24 cellular contexts compared by ENCODE assay signal in genomic region chr17:50470451-50470850, GRCh38. TPM values are rescaled to one million over a fixed set of nuclear protein-coding genes. Genes with fewer than 3 reads are reported as not detected.
A peak's percentile ranks its signal among the peaks of the same experiment; 100 is the strongest.
DNase-seq lines count a peak whose midpoint lies in the region; ATAC-seq and TF ChIP-seq lines count a peak whose summit lies in the region.
"Had no signal": no experiment of that assay in that cellular context is flagged by ENCODE, and none has a peak within 500 bp of the region (broad histone marks: within the 10 kb centered on the region; RNA-seq: fewer than 3 reads in every experiment).

No MANE protein-coding gene starts in this region.

- H3K4me3 ChIP-seq in IMR-90 (ENCODE audit: insufficient read depth, low read depth, low read length) (no peak overlapping the region), PC-3 (ENCODE audit: low read length) (no peak overlapping the region), lower lobe of right lung (no peak overlapping the region), sigmoid colon (no peak overlapping the region)
- H3K4me3 ChIP-seq: HAP-1, smooth muscle cell had no signal

- WGBS in IMR-90 (ENCODE audit: extremely low coverage in 2 of 2, insufficient read length in 1 of 2), 2 experiments, result 60% methylated on average over 2 of the region's 6 CpGs; no CpG with 5 or more reads in 1 of the 2 experiments
- 22 to 64% methylated on average over 6 of the region's 6 CpGs for WGBS in sigmoid colon, 2 donors

- no peak overlapping the region for H3K9ac ChIP-seq in IMR-90 (ENCODE audit: low read depth, low read length)
- no peak overlapping the region for H3K9ac ChIP-seq in PC-3 (ENCODE audit: low read length)
- H3K9ac ChIP-seq: KMS-11 had no signal

- no peaks in the 10 kb centered on the region for H3K79me1 ChIP-seq in IMR-90 (ENCODE audit: low read depth in 1 of 2, low read length in 2 of 2)

- no peak for TF ChIP-seq CTCF in IMR-90 (conservative IDR thresholded peaks at IDR 0.05; ENCODE audit: low read depth, low read length)
- no peak for TF ChIP-seq CTCF in PC-3 (conservative IDR thresholded peaks at IDR 0.05; ENCODE audit: low read depth, low read length)
- TF ChIP-seq CTCF in lower lobe of right lung (IDR thresholded peaks at IDR 0.05), result no peak
- no peak for TF ChIP-seq CTCF in sigmoid colon (IDR thresholded peaks at IDR 0.05)
- TF ChIP-seq CTCF in osteocyte (IDR thresholded peaks at IDR 0.05), result no peak

- no peak overlapping the region for H3K56ac ChIP-seq in IMR-90 (ENCODE audit: extremely low read depth, insufficient read depth, low read length)

- H4K20me1 ChIP-seq in IMR-90 (ENCODE audit: insufficient read depth, low read length) (no peaks in the 10 kb centered on the region; the same call in 1 of the 2 replicates), PC-3 (ENCODE audit: low read length) (no peaks in the 10 kb centered on the region)

- BruUV-seq in IMR-90 (replicated peaks; lab: Mats Ljungman, UMichigan) (no TSS peak), PC-3 (replicated peaks; lab: Mats Ljungman, UMichigan) (no TSS peak)

- no peaks in the 10 kb centered on the region for H3K9me3 Mint-ChIP-seq in osteocyte (ENCODE audit: unreplicated experiment)
- H3K9me3 Mint-ChIP-seq: CD8-positive, alpha-beta T cell had no signal

- H3K27me3 Mint-ChIP-seq in osteocyte (ENCODE audit: unreplicated experiment), result no peaks in the 10 kb centered on the region

- no peaks in the 10 kb centered on the region for H3K9me1 ChIP-seq in IMR-90 (ENCODE audit: insufficient read depth, low read length)

- peak overlapping the region; percentile 5 for H2AK9ac ChIP-seq in IMR-90 (replicated peaks; ENCODE audit: low read depth, low read length, poor library complexity)

- H2BK5ac ChIP-seq in IMR-90 (ENCODE audit: low read depth, low read length, poor library complexity, severe bottlenecking), result no peak overlapping the region

- H2BK20ac ChIP-seq in IMR-90 (ENCODE audit: low read depth, low read length), result no peak overlapping the region

- H3K4me1 Mint-ChIP-seq in osteocyte (ENCODE audit: unreplicated experiment), result no peaks in the 10 kb centered on the region

- H3K4me2 ChIP-seq in IMR-90 (ENCODE audit: low read depth, low read length), result no peak overlapping the region
- H3K4me2 ChIP-seq in PC-3 (ENCODE audit: low read length), result no peak overlapping the region
- H3K4me2 ChIP-seq: KMS-11, smooth muscle cell had no signal

- TF ChIP-seq EP300 in sigmoid colon (IDR thresholded peaks at IDR 0.05), result no peak

- no peak for DNase-seq in IMR-90
- DNase-seq in PC-3, result no peak
- peak; percentile 24 for DNase-seq in lower lobe of right lung
- DNase-seq in sigmoid colon, result peak; percentile 53
- no peak for DNase-seq in osteocyte (ENCODE audit: extremely low spot score, unreplicated experiment)
- DNase-seq in activated CD4-positive, alpha-beta T cell treated with anti-CD3 and anti-CD28 coated beads for 1 hour, result no peak
- no peak for DNase-seq in Right ventricle myocardium inferior (ENCODE audit: missing footprints)
- no peak for DNase-seq in NAMALWA (ENCODE audit: low spot score)
- DNase-seq: activated CD4-positive, alpha-beta T cell treated with anti-CD3 and anti-CD28 coated beads, Interleukin-2, amount 50 U/mL, for 1 hour; CD8-positive, alpha-beta T cell; DMS53; GF-D8; NCI-H1694 treated with DMSO at 0.1 percent for 48 hours; NCI-H345; stimulated activated naive CD4-positive, alpha-beta T cell treated with Interleukin-2 at 50 U/mL for 16 hours; T-helper 17 cell had no signal

- no peak overlapping the region for H3K27ac Mint-ChIP-seq in osteocyte (ENCODE audit: unreplicated experiment)
- H3K27ac Mint-ChIP-seq: CD8-positive, alpha-beta T cell; T-helper 17 cell had no signal

- no peaks in the 10 kb centered on the region for H3K9me2 ChIP-seq in PC-3 (replicated peaks; ENCODE audit: low read length)

- no peaks in the 10 kb centered on the region for H3K36me3 Mint-ChIP-seq in osteocyte (ENCODE audit: unreplicated experiment)

- H2AFZ ChIP-seq in IMR-90 (replicated peaks; ENCODE audit: low read length, poor library complexity) (no peak overlapping the region), PC-3 (ENCODE audit: low read length) (no peak overlapping the region)

- H2BK15ac ChIP-seq in IMR-90 (ENCODE audit: low read depth, low read length), result no peak overlapping the region

- H3K79me2 ChIP-seq in PC-3 (ENCODE audit: low read length), result no peaks in the 10 kb centered on the region

- no peak overlapping the region for H2BK120ac ChIP-seq in IMR-90 (ENCODE audit: low read depth, low read length)

- no peak overlapping the region for H4K91ac ChIP-seq in IMR-90 (ENCODE audit: insufficient read depth, low read depth, low read length)

- no peak overlapping the region for H3K14ac ChIP-seq in IMR-90 (replicated peaks; ENCODE audit: low read depth, low read length)

- no peak for TF ChIP-seq RAD21 in IMR-90 (IDR thresholded peaks at IDR 0.05; ENCODE audit: low read length)

- H3F3A ChIP-seq in PC-3 (ENCODE audit: low read length, unreplicated experiment), result no peaks in the 10 kb centered on the region

- dilution Hi-C loops in IMR-90 (cut with HindIII; ENCODE audit: low sequenced_read_pairs, unreplicated experiment), result no loop called here

- POLR2A ChIA-PET in IMR-90 (lab: Charles Lee; ENCODE audit: unreplicated experiment), result no interaction called here
- POLR2A ChIA-PET in PC-3 (lab: Charles Lee; ENCODE audit: unreplicated experiment), result no interaction called here

- H3K4me1 ChIP-seq in IMR-90 (ENCODE audit: control insufficient read depth, insufficient read depth, low read length) (peaks cover 2% of the 10 kb centered on the region), PC-3 (ENCODE audit: insufficient read depth, low read length) (peaks cover 10% of the 10 kb centered on the region; the same call in 1 of the 2 replicates), lower lobe of right lung (peaks cover 13% of the 10 kb centered on the region), sigmoid colon (peaks cover 0 to 18% (median 14%) of the 10 kb centered on the region in 4 donors)
- H3K4me1 ChIP-seq: HAP-1 had no signal

- CTCF ChIA-PET in IMR-90 (lab: Yijun Ruan, JAX) (no interaction called here), PC-3 (lab: Charles Lee) (no interaction called here)

- H3K27ac ChIP-seq in IMR-90 (ENCODE audit: insufficient read depth, low read length) (no peak overlapping the region), PC-3 (ENCODE audit: low read length) (no peak overlapping the region), lower lobe of right lung (no peak overlapping the region), sigmoid colon (no peak overlapping the region)
- H3K27ac ChIP-seq: KMS-11 had no signal

- peaks cover 14% of the 10 kb centered on the region; the same call in 1 of the 2 replicates for H3K36me3 ChIP-seq in IMR-90 (ENCODE audit: control insufficient read depth, insufficient read depth, low read length)
- no peaks in the 10 kb centered on the region for H3K36me3 ChIP-seq in PC-3 (ENCODE audit: low read depth, low read length)
- peaks cover 27% of the 10 kb centered on the region for H3K36me3 ChIP-seq in lower lobe of right lung
- H3K36me3 ChIP-seq in sigmoid colon, result no peaks in the 10 kb centered on the region
- H3K36me3 ChIP-seq: HAP-1 had no signal

- no peak overlapping the region for H3K4ac ChIP-seq in IMR-90 (ENCODE audit: low read depth, low read length)

- no peak overlapping the region for H3K4me3 Mint-ChIP-seq in osteocyte (ENCODE audit: unreplicated experiment)
- H3K4me3 Mint-ChIP-seq: CD8-positive, alpha-beta T cell; T-helper 17 cell had no signal

- peaks cover 27% of the 10 kb centered on the region for H3K27me3 ChIP-seq in IMR-90 (ENCODE audit: control insufficient read depth, insufficient read depth, low read length)
- H3K27me3 ChIP-seq in PC-3 (ENCODE audit: low read length), result no peaks in the 10 kb centered on the region
- peaks cover 11% of the 10 kb centered on the region for H3K27me3 ChIP-seq in lower lobe of right lung (ENCODE audit: low read depth)
- peaks cover 16 to 36% (median 25%) of the 10 kb centered on the region in 3 donors for H3K27me3 ChIP-seq in sigmoid colon

- no peak overlapping the region for H4K5ac ChIP-seq in IMR-90 (ENCODE audit: low read depth, low read length)

- no peak overlapping the region for H2AK5ac ChIP-seq in IMR-90 (ENCODE audit: low read depth, low read length)

- no peaks in the 10 kb centered on the region for H3K9me3 ChIP-seq in IMR-90 (ENCODE audit: control insufficient read depth, insufficient read depth, low read length)
- H3K9me3 ChIP-seq in PC-3 (ENCODE audit: low read length), result no peaks in the 10 kb centered on the region
- H3K9me3 ChIP-seq in lower lobe of right lung, result no peaks in the 10 kb centered on the region
- H3K9me3 ChIP-seq in sigmoid colon, result no peaks in the 10 kb centered on the region
- H3K9me3 ChIP-seq: HAP-1 had no signal

- intact Hi-C loops in IMR-90 (cut with micrococcal nuclease), result no loop called here
- intact Hi-C loops in PC-3 (cut with micrococcal nuclease), result no loop called here
- intact Hi-C loops in lower lobe of right lung (cut with DNase I), result no loop called here
- intact Hi-C loops in sigmoid colon (cut with DNase I), result no loop called here
- intact Hi-C loops in Right ventricle myocardium inferior (cut with DNase I), result no loop called here

- ATAC-seq in IMR-90 (ENCODE audit: low read depth) (no peak), PC-3 (0 out of 2 replicates have a peak, but pooled peaks have one; percentile 13), lower lobe of right lung (no peak), Right ventricle myocardium inferior (no peak)
- ATAC-seq: CD8-positive, alpha-beta T cell; Panc1; T-helper 17 cell had no signal

- no peak overlapping the region for H4K8ac ChIP-seq in IMR-90 (ENCODE audit: low read depth in 2 of 2, low read length in 2 of 2)

- in situ Hi-C loops in IMR-90 (cut with MboI; ENCODE audit: low sequenced_read_pairs), result no loop called here

- TF ChIP-seq POLR2A in IMR-90 (IDR thresholded peaks at IDR 0.05; ENCODE audit: low read depth, low read length) (no peak), sigmoid colon (IDR thresholded peaks at IDR 0.05) (no peak)

- no peak overlapping the region for H3K18ac ChIP-seq in IMR-90 (ENCODE audit: low read depth, low read length)

- H3K23ac ChIP-seq in IMR-90 (ENCODE audit: low read depth, low read length), result no peak overlapping the region

RNA-seq across cellular contexts. Expression of gene CHAD, which starts 1.8 kb away (rescaled TPM):
- not detected in 2 replicates for total RNA-seq in IMR-90 (2012; rRNA removed)
- polyA plus RNA-seq in IMR-90 (2012; rRNA removed), result 0.03 TPM in 1 of 2 replicates, not detected in the other
- polyA plus RNA-seq in IMR-90 (2012; cell fraction: cytosol; rRNA removed), result 0.06 TPM in 1 of 2 replicates, not detected in the other
- not detected in 2 replicates for polyA plus RNA-seq in IMR-90 (2012; cell fraction: nucleus; rRNA removed; ENCODE audit: low replicate concordance)
- not detected in 2 replicates for total RNA-seq in PC-3 (2014; rRNA removed)
- not detected for total RNA-seq in lower lobe of right lung
- not detected for total RNA-seq in sigmoid colon
- polyA plus RNA-seq in sigmoid colon, result 1 to 10 TPM; 3.7 to 7.2 (median 4.4) TPM
- not detected in 2 replicates for total RNA-seq in osteocyte
- total RNA-seq in Right ventricle myocardium inferior, result 0.16 TPM
- total RNA-seq: bronchial epithelial cell; CD8-positive, alpha-beta T cell; kidney epithelial cell; pulmonary artery endothelial cell; smooth muscle cell; T-helper 17 cell had no signal
- polyA plus RNA-seq: neural cell had no signal

RNA-seq across cellular contexts. Expression of gene RSAD1, which starts 8.2 kb away (rescaled TPM):
- total RNA-seq in IMR-90 (2012; rRNA removed) (10.0 and 10.8 TPM in 2 replicates), PC-3 (2014; rRNA removed) (37.7 and 46.7 TPM in 2 replicates), lower lobe of right lung (29.2 TPM), sigmoid colon (10 to 100 TPM; 18.6 to 27.4 (median 22.7) TPM), osteocyte (36.7 and 37.5 TPM in 2 replicates), Right ventricle myocardium inferior (52.7 TPM)
- polyA plus RNA-seq in IMR-90 (2012; rRNA removed) (16.6 and 19.2 TPM in 2 replicates), sigmoid colon (10 to 100 TPM; 22.4 to 33.6 (median 25.2) TPM)
- polyA plus RNA-seq in IMR-90 (2012; cell fraction: cytosol; rRNA removed), result 10.9 and 13.4 TPM in 2 replicates
- polyA plus RNA-seq in IMR-90 (2012; cell fraction: nucleus; rRNA removed; ENCODE audit: low replicate concordance), result 63.9 and 67.4 TPM in 2 replicates

RNA-seq across cellular contexts. Expression of gene MYCBPAP, which starts 37.8 kb away (rescaled TPM):
- total RNA-seq in IMR-90 (2012; rRNA removed) (under 0.01 and 0.18 TPM in 2 replicates), PC-3 (2014; rRNA removed) (0.29 and 1.9 TPM in 2 replicates), lower lobe of right lung (3.8 TPM), sigmoid colon (1 to 10 TPM in 3 of 4 donors, under 1 TPM in 1; 0.36 to 2.5 (median 1.7) TPM), osteocyte (0.46 and 0.81 TPM in 2 replicates), Right ventricle myocardium inferior (0.81 TPM)
- polyA plus RNA-seq in IMR-90 (2012; rRNA removed) (0.17 and 0.30 TPM in 2 replicates), sigmoid colon (1 to 10 TPM in 1 of 3 donors, under 1 TPM in 1, not detected in 1; 0.23 to 2.1 TPM)
- 0.07 and 0.42 TPM in 2 replicates for polyA plus RNA-seq in IMR-90 (2012; cell fraction: cytosol; rRNA removed)
- polyA plus RNA-seq in IMR-90 (2012; cell fraction: nucleus; rRNA removed; ENCODE audit: low replicate concordance), result 0.82 and 2.1 TPM in 2 replicates

RNA-seq across cellular contexts. Expression of gene ACSF2, which starts 44.4 kb away (rescaled TPM):
- total RNA-seq in IMR-90 (2012; rRNA removed), result 15.0 and 18.5 TPM in 2 replicates
- polyA plus RNA-seq in IMR-90 (2012; rRNA removed), result 26.8 and 27.2 TPM in 2 replicates
- 12.2 and 22.9 TPM in 2 replicates for polyA plus RNA-seq in IMR-90 (2012; cell fraction: cytosol; rRNA removed)
- 103 and 117 TPM in 2 replicates for polyA plus RNA-seq in IMR-90 (2012; cell fraction: nucleus; rRNA removed; ENCODE audit: low replicate concordance)
- total RNA-seq in PC-3 (2014; rRNA removed), result 69.3 and 72.7 TPM in 2 replicates
- total RNA-seq in lower lobe of right lung, result 70.4 TPM
- total RNA-seq in sigmoid colon, result 10 to 100 TPM in 2 of 4 donors, 1 to 10 TPM in 2; 8.2 to 28.5 (median 11.0) TPM
- polyA plus RNA-seq in sigmoid colon, result 10 to 100 TPM; 49.9 to 61.7 (median 54.3) TPM
- 25.4 and 28.1 TPM in 2 replicates for total RNA-seq in osteocyte
- total RNA-seq in Right ventricle myocardium inferior, result 22.7 TPM
- polyA plus RNA-seq: neural cell had no signal

Comparison
In these comparisons a context has a peak if more than half of its experiments do, and no peak if none do; other contexts are left out.
1. DNase-seq: peak in lower lobe of right lung (single experiment) and sigmoid colon (single experiment); none in IMR-90 (single experiment), PC-3 (single experiment), osteocyte (single experiment), activated CD4-positive, alpha-beta T cell treated with anti-CD3 and anti-CD28 coated beads for 1 hour (single experiment), Right ventricle myocardium inferior (single experiment) and NAMALWA (single experiment).